8 cellular contexts compared by ENCODE assay signal in the genomic region with DNA sequence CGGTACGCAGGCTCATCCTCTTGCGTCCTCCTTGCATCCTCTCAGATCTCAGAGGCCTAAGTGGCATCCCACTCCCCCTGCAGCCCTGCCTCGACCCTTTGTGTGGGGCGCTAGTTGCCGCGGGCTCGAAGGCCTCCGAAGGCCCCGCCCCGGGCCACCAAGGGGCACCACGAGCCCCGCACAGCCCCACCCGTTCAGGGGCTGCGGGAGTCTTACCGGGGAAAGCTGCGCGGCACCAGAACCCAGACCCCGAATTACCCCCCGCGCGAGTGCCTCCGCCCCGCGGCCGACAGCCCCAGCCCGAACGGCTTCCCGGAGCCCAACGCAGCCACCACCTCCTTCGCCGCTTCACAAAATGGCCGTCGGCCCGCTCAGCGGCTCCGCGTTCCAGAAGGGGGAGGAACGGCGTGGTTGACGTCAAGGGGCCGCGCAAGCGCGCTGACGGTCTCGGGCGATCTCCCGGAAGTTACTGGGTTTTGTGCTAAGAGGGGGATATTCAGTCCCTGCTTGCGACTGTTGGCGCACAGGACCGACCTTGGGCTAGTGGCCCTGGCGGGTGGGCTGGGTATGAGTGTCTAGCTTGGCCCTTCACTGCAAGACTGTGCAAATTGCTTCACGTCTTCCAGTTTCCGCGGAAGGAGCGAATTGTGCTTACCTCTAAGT. TPM values are rescaled to one million over a fixed set of nuclear protein-coding genes. Genes with fewer than 3 reads are reported as not detected.
DNase-seq lines count a peak whose midpoint lies in the region; ATAC-seq and TF ChIP-seq lines count a peak whose summit lies in the region.

A gene (minus strand): TSS at position 357 of the 663 bp plus-strand sequence. CDS start 31,977 bp downstream, outside the sequence.
A gene with protein sequence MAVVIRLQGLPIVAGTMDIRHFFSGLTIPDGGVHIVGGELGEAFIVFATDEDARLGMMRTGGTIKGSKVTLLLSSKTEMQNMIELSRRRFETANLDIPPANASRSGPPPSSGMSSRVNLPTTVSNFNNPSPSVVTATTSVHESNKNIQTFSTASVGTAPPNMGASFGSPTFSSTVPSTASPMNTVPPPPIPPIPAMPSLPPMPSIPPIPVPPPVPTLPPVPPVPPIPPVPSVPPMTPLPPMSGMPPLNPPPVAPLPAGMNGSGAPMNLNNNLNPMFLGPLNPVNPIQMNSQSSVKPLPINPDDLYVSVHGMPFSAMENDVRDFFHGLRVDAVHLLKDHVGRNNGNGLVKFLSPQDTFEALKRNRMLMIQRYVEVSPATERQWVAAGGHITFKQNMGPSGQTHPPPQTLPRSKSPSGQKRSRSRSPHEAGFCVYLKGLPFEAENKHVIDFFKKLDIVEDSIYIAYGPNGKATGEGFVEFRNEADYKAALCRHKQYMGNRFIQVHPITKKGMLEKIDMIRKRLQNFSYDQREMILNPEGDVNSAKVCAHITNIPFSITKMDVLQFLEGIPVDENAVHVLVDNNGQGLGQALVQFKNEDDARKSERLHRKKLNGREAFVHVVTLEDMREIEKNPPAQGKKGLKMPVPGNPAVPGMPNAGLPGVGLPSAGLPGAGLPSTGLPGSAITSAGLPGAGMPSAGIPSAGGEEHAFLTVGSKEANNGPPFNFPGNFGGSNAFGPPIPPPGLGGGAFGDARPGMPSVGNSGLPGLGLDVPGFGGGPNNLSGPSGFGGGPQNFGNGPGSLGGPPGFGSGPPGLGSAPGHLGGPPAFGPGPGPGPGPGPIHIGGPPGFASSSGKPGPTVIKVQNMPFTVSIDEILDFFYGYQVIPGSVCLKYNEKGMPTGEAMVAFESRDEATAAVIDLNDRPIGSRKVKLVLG (minus strand): TSS at position 357 of the 663 bp plus-strand sequence. CDS start 9,578 bp downstream, outside the sequence.

- TF ChIP-seq CTCF in GM12864 (IDR thresholded peaks at IDR 0.05; ENCODE audit: low read depth, low read length, missing control alignments) (no peak), cardiac muscle cell (IDR thresholded peaks at IDR 0.05; ENCODE audit: low read depth, low read length) (no peak), parathyroid adenoma (IDR thresholded peaks at IDR 0.05) (no peak), tibial artery (IDR thresholded peaks at IDR 0.05) (no peak)

- H3K27me3 Mint-ChIP-seq in activated naive CD8-positive, alpha-beta T cell treated with anti-CD3 and anti-CD28 coated beads, Interleukin-2, amount 50 U/mL, for 24 hours = no peaks in the 10 kb centered on the region

- H3K9me3 ChIP-seq in cardiac muscle cell (ENCODE audit: low read depth) = no peaks in the 10 kb centered on the region
- no peaks in the 10 kb centered on the region for H3K9me3 ChIP-seq in parathyroid adenoma (ENCODE audit: control insufficient read depth, low read length)
- no peaks in the 10 kb centered on the region for H3K9me3 ChIP-seq in tibial artery

- H2AFZ ChIP-seq in parathyroid adenoma = peak within 1 kb of the TSS; percentile 90

- peak within 1 kb of the TSS; percentile 98 for H3K27ac Mint-ChIP-seq in activated naive CD8-positive, alpha-beta T cell treated with anti-CD3 and anti-CD28 coated beads, Interleukin-2, amount 50 U/mL, for 24 hours

- peak within 1 kb of the TSS; percentile 89 for H3K4me3 ChIP-seq in GM12864 (ENCODE audit: low read depth, low read length)
- peak within 1 kb of the TSS; percentile 50 for H3K4me3 ChIP-seq in cardiac muscle cell
- H3K4me3 ChIP-seq in parathyroid adenoma (ENCODE audit: low read depth, low read length) = peak within 1 kb of the TSS; percentile 88
- peak within 1 kb of the TSS; percentile 67 to 87 for H3K4me3 ChIP-seq in tibial artery

- H3K27me3 ChIP-seq in cardiac muscle cell (no peaks in the 10 kb centered on the region), parathyroid adenoma (ENCODE audit: control insufficient read depth, insufficient read depth, low read length) (no peaks in the 10 kb centered on the region), tibial artery (no peaks in the 10 kb centered on the region)

- H3K4me1 ChIP-seq in cardiac muscle cell (ENCODE audit: low read depth) = peaks cover 27% of the 10 kb centered on the region
- peaks cover 18% of the 10 kb centered on the region for H3K4me1 ChIP-seq in parathyroid adenoma
- H3K4me1 ChIP-seq in tibial artery = peaks cover 0 to 39% (median 24%) of the 10 kb centered on the region in 4 donors

- H3K9ac ChIP-seq in parathyroid adenoma = peak within 1 kb of the TSS; percentile 87

- peak within 1 kb of the TSS; percentile 80 for H3K4me3 Mint-ChIP-seq in activated naive CD8-positive, alpha-beta T cell treated with anti-CD3 and anti-CD28 coated beads, Interleukin-2, amount 50 U/mL, for 24 hours

- H3K27ac ChIP-seq in cardiac muscle cell (peak within 1 kb of the TSS; percentile 98), parathyroid adenoma (peak within 1 kb of the TSS; percentile 89), tibial artery (peak within 1 kb of the TSS; percentile 93 to 99)

- DNase-seq in GM12864 (ENCODE audit: low read depth) = peak; percentile 87
- DNase-seq in NCI-H1436 (lab: John Stamatoyannopoulos, UW) = peak; percentile 91
- peak; percentile 97 for DNase-seq in SW480 (ENCODE audit: low spot score)
- peak; percentile 93 for DNase-seq in activated naive CD8-positive, alpha-beta T cell treated with anti-CD3 and anti-CD28 coated beads, Interleukin-2, amount 50 U/mL, for 24 hours
- peak; percentile 94 for DNase-seq in cardiac muscle cell (ENCODE audit: low read depth in 1 of 2, low spot score in 1 of 2)
- peak; percentile 87 to 96 for DNase-seq in tibial artery

- intact Hi-C loops in tibial artery (cut with DNase I; ENCODE audit: low total_unique reads) = loop anchor here (5.0 kb wide), 1 partner anchor 47 kb away; a partner anchor contains a TSS

- peaks cover 38% of the 10 kb centered on the region for H3K4me1 Mint-ChIP-seq in activated naive CD8-positive, alpha-beta T cell treated with anti-CD3 and anti-CD28 coated beads, Interleukin-2, amount 50 U/mL, for 24 hours

- H3K79me2 ChIP-seq in parathyroid adenoma = peaks cover 54% of the 10 kb centered on the region

- H3K9me3 Mint-ChIP-seq in activated naive CD8-positive, alpha-beta T cell treated with anti-CD3 and anti-CD28 coated beads, Interleukin-2, amount 50 U/mL, for 24 hours = no peaks in the 10 kb centered on the region

- peak; percentile 81 for ATAC-seq in HG02759 (IDR thresholded peaks at IDR 0.05; ENCODE audit: unreplicated experiment)
- peak; percentile 68 for ATAC-seq in activated naive CD8-positive, alpha-beta T cell treated with anti-CD3 and anti-CD28 coated beads, Interleukin-2, amount 50 U/mL, for 24 hours

- peak within 1 kb of the TSS; percentile 72 for H3K4me2 ChIP-seq in parathyroid adenoma (ENCODE audit: low read length)

- H3K36me3 ChIP-seq in cardiac muscle cell (peaks cover 6% of the 10 kb centered on the region), parathyroid adenoma (ENCODE audit: control insufficient read depth, insufficient read depth, low read length) (no peaks in the 10 kb centered on the region), tibial artery (peaks cover 14 to 21% (median 18%) of the 10 kb centered on the region in 3 donors)

- H3K36me3 Mint-ChIP-seq in activated naive CD8-positive, alpha-beta T cell treated with anti-CD3 and anti-CD28 coated beads, Interleukin-2, amount 50 U/mL, for 24 hours (ENCODE audit: low read depth) = peaks cover 40% of the 10 kb centered on the region

RNA-seq across cellular contexts. Expression of the first gene that starts in this region (rescaled TPM):
- 172 and 355 TPM in 2 replicates for total RNA-seq in cardiac muscle cell
- 225 and 377 TPM in 2 replicates for polyA plus RNA-seq in cardiac muscle cell

RNA-seq across cellular contexts. Expression of the second gene that starts in this region (rescaled TPM):
- total RNA-seq in cardiac muscle cell = 38.5 and 43.3 TPM in 2 replicates
- polyA plus RNA-seq in cardiac muscle cell = 28.8 and 29.1 TPM in 2 replicates

Comparison
In these comparisons a context has a peak if more than half of its experiments do, and no peak if none do; other contexts are left out.
1. Peak in every context shown above with its lines: DNase-seq, ATAC-seq, H3K4me3 ChIP-seq and H3K27ac ChIP-seq.